8 cellular contexts compared by ENCODE assay signal in genomic region chr3:101379695-101380376, GRCh38. TPM values are rescaled to one million over a fixed set of nuclear protein-coding genes. Genes with fewer than 3 reads are reported as not detected.
DNase-seq lines count a peak whose midpoint lies in the region; ATAC-seq, FAIRE-seq and TF ChIP-seq lines count a peak whose summit lies in the region.

No MANE protein-coding gene starts in this region.

- H3K4me1 ChIP-seq in Karpas-422 (ENCODE audit: low read length) (peaks cover 27% of the 10 kb centered on the region), Peyer's patch (peaks cover 0 to 18% (median 0%) of the 10 kb centered on the region in 4 donors)

- peak overlapping the region in 4 of 6 donors; percentile 4 to 75 (median 28) for H3K27ac Mint-ChIP-seq in naive B cell

- H3K36me3 ChIP-seq in Karpas-422 (ENCODE audit: insufficient read depth, low read length) = no peaks in the 10 kb centered on the region
- H3K36me3 ChIP-seq in Peyer's patch = peaks cover 0 to 5% (median 0%) of the 10 kb centered on the region in 3 donors

- peak overlapping the region; percentile 61 for H3K4me2 ChIP-seq in Karpas-422 (ENCODE audit: low read depth, low read length, poor library complexity, severe bottlenecking)

- TF ChIP-seq POLR2A in H54 (IDR thresholded peaks at IDR 0.05; ENCODE audit: low read depth, low read length) (no peak), Peyer's patch (IDR thresholded peaks at IDR 0.05) (no peak)

- H3K27me3 Mint-ChIP-seq in naive B cell = no peaks in the 10 kb centered on the region

- H3K9ac ChIP-seq in Karpas-422 (ENCODE audit: low read length) = peak overlapping the region; percentile 39; the same call in 1 of the 2 replicates

- DNase-seq in H54 (ENCODE audit: insufficient read length, low spot score) (no peak), Karpas-422 (peak; percentile 64), naive B cell (peak; percentile 36), left lobe of liver (ENCODE audit: low spot score) (no peak), Peyer's patch (no peak), substantia nigra (lab: John Stamatoyannopoulos, UW) (no peak)
- no peak for DNase-seq in stimulated activated CD4-positive, alpha-beta T cell treated with anti-CD3 and anti-CD28 coated beads, Interleukin-4, amount 100 ng/mL, for 4 hours

- no peaks in the 10 kb centered on the region for H3K79me2 ChIP-seq in Karpas-422 (ENCODE audit: low read length)

- H3K4me3 Mint-ChIP-seq in naive B cell = peak overlapping the region in 6 of 8 donors; percentile 1 to 78 (median 48)

- peak overlapping the region; percentile 57 for H2AFZ ChIP-seq in Karpas-422 (ENCODE audit: low read length)

- TF ChIP-seq CTCF in Peyer's patch (IDR thresholded peaks at IDR 0.05) = no peak

- H3K27ac ChIP-seq in Karpas-422 (ENCODE audit: low read length) = peak overlapping the region; percentile 46
- H3K27ac ChIP-seq in Peyer's patch = no peak overlapping the region
- H3K27ac ChIP-seq in substantia nigra (ENCODE audit: low read depth, low read length, poor library complexity, severe bottlenecking) = no peak overlapping the region

- no peaks in the 10 kb centered on the region for H3K9me3 Mint-ChIP-seq in naive B cell

- H3K4me3 ChIP-seq in Karpas-422 (ENCODE audit: low read length) (peak overlapping the region; percentile 48), Peyer's patch (no peak overlapping the region)

- H3K9me3 ChIP-seq in Karpas-422 (ENCODE audit: low read length) (no peaks in the 10 kb centered on the region), Peyer's patch (no peaks in the 10 kb centered on the region)

- no peaks in the 10 kb centered on the region for H3K36me3 Mint-ChIP-seq in naive B cell

- no peaks in the 10 kb centered on the region for H3K27me3 ChIP-seq in Karpas-422 (ENCODE audit: low read length)
- H3K27me3 ChIP-seq in Peyer's patch = no peaks in the 10 kb centered on the region

- H3K4me1 Mint-ChIP-seq in naive B cell = peaks cover 29 to 47% (median 30%) of the 10 kb centered on the region in 3 donors

- ATAC-seq in GM18868 (IDR thresholded peaks at IDR 0.05; ENCODE audit: unreplicated experiment) (peak; percentile 87), naive B cell (ENCODE audit: low read depth in 2 of 2) (peak; percentile 95 to 97), left lobe of liver (no peak)

- H3K9me2 ChIP-seq in Karpas-422 (replicated peaks; ENCODE audit: insufficient read depth, low read length) = no peaks in the 10 kb centered on the region

- no peaks in the 10 kb centered on the region for H4K20me1 ChIP-seq in Karpas-422 (ENCODE audit: insufficient read depth, low read depth, low read length)

- FAIRE-seq in H54 (lab: Jason Lieb, UNC) = peak; percentile 79

RNA-seq across cellular contexts. Expression of gene IMPG2, which starts 59.5 kb away (rescaled TPM):
- 0.32 and 0.45 TPM in 2 replicates for total RNA-seq in Karpas-422 (2014; rRNA removed; shearing (Covaris generic); ENCODE audit: low replicate concordance)
- polyA plus RNA-seq in naive B cell (ENCODE audit: low read depth in 6 of 6) = not detected
- 0.03 TPM for total RNA-seq in left lobe of liver
- total RNA-seq in Peyer's patch = under 1 TPM; 0.27 to 0.83 (median 0.36) TPM

Comparison
In these comparisons a context has a peak if more than half of its experiments do, and no peak if none do; other contexts are left out.
1. DNase-seq: peak in Karpas-422 (single experiment) and naive B cell (single experiment); none in H54 (single experiment), left lobe of liver (single experiment), Peyer's patch (0 of 3), stimulated activated CD4-positive, alpha-beta T cell treated with anti-CD3 and anti-CD28 coated beads, Interleukin-4, amount 100 ng/mL, for 4 hours (0 of 2) and substantia nigra (0 of 49).